ENCODE assay signal across 24 cellular contexts in genomic region chr9:131113655-131114563, GRCh38. TPM values are rescaled to one million over a fixed set of nuclear protein-coding genes. Genes with fewer than 3 reads are reported as not detected.
DNase-seq lines count a peak whose midpoint lies in the region; TF ChIP-seq lines count a peak whose summit lies in the region.
"Had no signal": no experiment of that assay in that cellular context is flagged by ENCODE, and none has a peak within 500 bp of the region (broad histone marks: within the 10 kb centered on the region; RNA-seq: fewer than 3 reads in every experiment).

No MANE protein-coding gene starts in this region.

- in situ Hi-C loops in mammary epithelial cell (cut with MboI; ENCODE audit: low sequenced_read_pairs in 2 of 2) = no loop called here

- no peak overlapping the region for H2BK15ac ChIP-seq in mesendoderm (replicated peaks; ENCODE audit: low read depth)

- H3K36me3 Mint-ChIP-seq in nephron (ENCODE audit: low read depth) = peaks cover 20% of the 10 kb centered on the region
- H3K36me3 Mint-ChIP-seq in Calu3 (ENCODE audit: insufficient read depth, unreplicated experiment) = no peaks in the 10 kb centered on the region
- H3K36me3 Mint-ChIP-seq: CD4-positive, CD25-positive, alpha-beta regulatory T cell; natural killer cell treated with Interleukin-12 subunit alpha and Interleukin-12 subunit beta and Interleukin-15 and Interleukin-18, amount 100 ng/mL, for 72 hours; stimulated activated naive B cell treated with anti-CD40 and anti-IgM and Interleukin-4, amounts not matched to agents 10 μg/mL and 1 μg/mL and 100 μg/mL, for 72 hours had no signal

- no peak overlapping the region for H3K4ac ChIP-seq in mesendoderm (ENCODE audit: low read depth, low read length)

- no peaks in the 10 kb centered on the region for H3K27me3 Mint-ChIP-seq in nephron (ENCODE audit: low read depth)
- no peaks in the 10 kb centered on the region for H3K27me3 Mint-ChIP-seq in Calu3 (ENCODE audit: unreplicated experiment)

- no peaks in the 10 kb centered on the region for H3K79me1 ChIP-seq in mesendoderm (ENCODE audit: low read length)

- H3K27ac Mint-ChIP-seq in nephron (peak overlapping the region in 2 of 3 experiments; percentile 33 to 70), Calu3 (ENCODE audit: unreplicated experiment) (no peak overlapping the region)
- H3K27ac Mint-ChIP-seq: activated CD4-positive, alpha-beta T cell treated with anti-CD3 and anti-CD28 coated beads, Interleukin-2, amount 10 ng/mL, durations not matched to agents 24 days and 14 days; activated T-cell treated with anti-CD3 and anti-CD28 coated beads, Interleukin-2, amount 50 U/mL, for 24 hours; CD4-positive, CD25-positive, alpha-beta regulatory T cell; natural killer cell treated with Interleukin-12 subunit alpha and Interleukin-12 subunit beta and Interleukin-15 and Interleukin-18, amount 100 ng/mL, for 72 hours; stimulated activated naive B cell treated with anti-CD40 and anti-IgM and Interleukin-4, amounts not matched to agents 10 μg/mL and 1 μg/mL and 100 μg/mL, for 72 hours had no signal

- no peak overlapping the region for H2AK5ac ChIP-seq in mesendoderm (ENCODE audit: low read length)

- no peak overlapping the region for H3K18ac ChIP-seq in mesendoderm (ENCODE audit: low read length)

- DNase-seq in H7 = peak; percentile 43
- no peak for DNase-seq in mammary epithelial cell
- DNase-seq in Calu3 = no peak
- DNase-seq in mesendoderm = no peak
- no peak for DNase-seq in T1000 (lab: John Stamatoyannopoulos, UW)
- DNase-seq: activated CD4-positive, alpha-beta T cell treated with anti-CD3 and anti-CD28 coated beads, Interleukin-2, amount 10 ng/mL, durations not matched to agents 24 days and 14 days; activated gamma-delta T cell; activated T-cell treated with anti-CD3 and anti-CD28 coated beads, Interleukin-2, amount 50 U/mL, for 24 hours; CD4-positive, CD25-positive, alpha-beta regulatory T cell; KBM-7; left lung; MM.1S; NCI-H1436; NCI-H446 treated with DMSO at 0.1 percent for 48 hours; Right ventricle myocardium superior; stimulated activated CD4-positive, alpha-beta T cell treated with anti-CD3 and anti-CD28 coated beads, Interleukin-15, amount 100 ng/mL, for 24 hours; stimulated activated naive B cell treated with anti-CD40 and anti-IgM and Interleukin-4, amounts not matched to agents 10 μg/mL and 1 μg/mL and 100 μg/mL, for 72 hours; testis; uterus; WERI-Rb-1 had no signal

- H4K8ac ChIP-seq in mesendoderm (ENCODE audit: low read depth, low read length) = no peak overlapping the region

- no peaks in the 10 kb centered on the region for H3K9me3 ChIP-seq in mammary epithelial cell (replicated peaks; ENCODE audit: insufficient read depth, low read length)
- H3K9me3 ChIP-seq: left lung, testis, uterus had no signal

- H3K27ac ChIP-seq in mammary epithelial cell (ENCODE audit: insufficient read depth, low read depth, low read length) (no peak overlapping the region), temporal lobe (ENCODE audit: low read depth, low read length) (peak overlapping the region; percentile 17), mesendoderm (ENCODE audit: low read depth, low read length) (no peak overlapping the region)
- H3K27ac ChIP-seq: left lung, testis, uterus, WERI-Rb-1 had no signal

- dilution Hi-C loops in mammary epithelial cell (cut with HindIII; ENCODE audit: low sequenced_read_pairs) = no loop called here

- BruUV-seq in mammary epithelial cell (replicated peaks; lab: Mats Ljungman, UMichigan) (no TSS peak), Calu3 (replicated peaks; lab: Mats Ljungman, UMichigan) (no TSS peak)

- no peak overlapping the region for H3K56ac ChIP-seq in mesendoderm (ENCODE audit: low read length)

- CTCF ChIA-PET in mammary epithelial cell (lab: Charles Lee; ENCODE audit: low non-redundant PET) (no interaction called here), Calu3 (lab: Charles Lee) (interaction anchor here (0.6 kb wide), 1 partner anchor 202 kb away, joined by 6 read pairs; no protein-coding TSS in a partner anchor)

- no peaks in the 10 kb centered on the region for H3K79me2 ChIP-seq in mammary epithelial cell (ENCODE audit: insufficient read depth, low read length)
- H3K79me2 ChIP-seq in mesendoderm (ENCODE audit: control insufficient read depth, insufficient read depth, low read length) = no peaks in the 10 kb centered on the region

- intact Hi-C loops in mammary epithelial cell (cut with micrococcal nuclease) = loop anchor here (5.0 kb wide), 1 partner anchor 57 kb away; no protein-coding TSS in a partner anchor
- intact Hi-C loops in Calu3 (cut with micrococcal nuclease; ENCODE audit: unreplicated experiment) = no loop called here

- H3K4me2 ChIP-seq in mammary epithelial cell (ENCODE audit: insufficient read depth, low read depth, low read length) = no peak overlapping the region
- H3K4me2 ChIP-seq in mesendoderm (ENCODE audit: low read length) = no peak overlapping the region

- no peak overlapping the region for H4K5ac ChIP-seq in mesendoderm (ENCODE audit: low read length)

- peak overlapping the region; percentile 38 for H2AFZ ChIP-seq in mammary epithelial cell (ENCODE audit: low read depth, low read length)

- H3K36me3 ChIP-seq in H7 (replicated peaks; ENCODE audit: control insufficient read depth, insufficient read depth, low read length) (peaks cover 9% of the 10 kb centered on the region), mammary epithelial cell (ENCODE audit: insufficient read depth, low read length) (no peaks in the 10 kb centered on the region), mesendoderm (ENCODE audit: control insufficient read depth, insufficient read depth, low read length) (peaks cover 2% of the 10 kb centered on the region)
- H3K36me3 ChIP-seq: left lung, uterus had no signal

- no peak overlapping the region for H2BK5ac ChIP-seq in mesendoderm (ENCODE audit: low read length)

- H3K27me3 ChIP-seq in H7 (ENCODE audit: control insufficient read depth, insufficient read depth, low read length) = no peaks in the 10 kb centered on the region
- H3K27me3 ChIP-seq in mammary epithelial cell (ENCODE audit: insufficient read depth, low read length) = no peaks in the 10 kb centered on the region
- H3K27me3 ChIP-seq in mesendoderm (ENCODE audit: insufficient read depth, low read length, poor library complexity) = no peaks in the 10 kb centered on the region
- H3K27me3 ChIP-seq: testis, uterus had no signal

- TF ChIP-seq CTCF in mammary epithelial cell (conservative IDR thresholded peaks at IDR 0.05 in 1 of 2, IDR thresholded peaks at IDR 0.05 in 1 of 2; ENCODE audit: extremely low read depth in 1 of 2, insufficient read depth in 1 of 2, low read depth in 1 of 2, low read length in 2 of 2) (no peak), nephron (IDR thresholded peaks at IDR 0.05; ENCODE audit: unreplicated experiment in 3 of 3) (no peak), Calu3 (IDR thresholded peaks at IDR 0.05; ENCODE audit: unreplicated experiment) (no peak)

- no peaks in the 10 kb centered on the region for H4K20me1 ChIP-seq in mammary epithelial cell (ENCODE audit: insufficient read depth, low read length)

- 74% methylated on average over 13 of the region's 16 CpGs for WGBS in mammary epithelial cell (ENCODE audit: low coverage, missing lambda C conversion rate)
- WGBS in mesendoderm (ENCODE audit: extremely low coverage, insufficient coverage, low lambda C conversion rate) = no CpG with 5 or more reads among the region's 16 CpGs

- no peak overlapping the region for H3K4me3 Mint-ChIP-seq in nephron
- H3K4me3 Mint-ChIP-seq in Calu3 (ENCODE audit: low read depth, unreplicated experiment) = no peak overlapping the region
- H3K4me3 Mint-ChIP-seq: activated CD4-positive, alpha-beta T cell treated with anti-CD3 and anti-CD28 coated beads, Interleukin-2, amount 10 ng/mL, durations not matched to agents 24 days and 14 days; activated T-cell treated with anti-CD3 and anti-CD28 coated beads, Interleukin-2, amount 50 U/mL, for 24 hours; CD4-positive, CD25-positive, alpha-beta regulatory T cell; natural killer cell treated with Interleukin-12 subunit alpha and Interleukin-12 subunit beta and Interleukin-15 and Interleukin-18, amount 100 ng/mL, for 72 hours; stimulated activated naive B cell treated with anti-CD40 and anti-IgM and Interleukin-4, amounts not matched to agents 10 μg/mL and 1 μg/mL and 100 μg/mL, for 72 hours had no signal

- no peak overlapping the region for H2BK120ac ChIP-seq in mesendoderm (ENCODE audit: low read depth, low read length)

- no peak overlapping the region for H3K4me3 ChIP-seq in H7 (ENCODE audit: insufficient read depth, low read depth, low read length)
- no peak overlapping the region for H3K4me3 ChIP-seq in mammary epithelial cell (replicated peaks in 1 of 3; ENCODE audit: insufficient read depth in 1 of 3, low read depth in 2 of 3, low read length in 3 of 3)
- no peak overlapping the region for H3K4me3 ChIP-seq in mesendoderm (ENCODE audit: low read length)
- H3K4me3 ChIP-seq: left lung, testis, uterus had no signal

- H3K4me1 Mint-ChIP-seq in nephron (no peaks in the 10 kb centered on the region), Calu3 (ENCODE audit: low read depth, unreplicated experiment) (no peaks in the 10 kb centered on the region)
- H3K4me1 Mint-ChIP-seq: activated CD4-positive, alpha-beta T cell treated with anti-CD3 and anti-CD28 coated beads, Interleukin-2, amount 10 ng/mL, durations not matched to agents 24 days and 14 days; CD4-positive, CD25-positive, alpha-beta regulatory T cell; stimulated activated naive B cell treated with anti-CD40 and anti-IgM and Interleukin-4, amounts not matched to agents 10 μg/mL and 1 μg/mL and 100 μg/mL, for 72 hours had no signal

- H3K9me3 Mint-ChIP-seq in nephron = no peaks in the 10 kb centered on the region
- H3K9me3 Mint-ChIP-seq in Calu3 (ENCODE audit: low read depth, unreplicated experiment) = no peaks in the 10 kb centered on the region
- H3K9me3 Mint-ChIP-seq: activated CD4-positive, alpha-beta T cell treated with anti-CD3 and anti-CD28 coated beads, Interleukin-2, amount 10 ng/mL, durations not matched to agents 24 days and 14 days; activated T-cell treated with anti-CD3 and anti-CD28 coated beads, Interleukin-2, amount 50 U/mL, for 24 hours; natural killer cell treated with Interleukin-12 subunit alpha and Interleukin-12 subunit beta and Interleukin-15 and Interleukin-18, amount 100 ng/mL, for 72 hours; stimulated activated naive B cell treated with anti-CD40 and anti-IgM and Interleukin-4, amounts not matched to agents 10 μg/mL and 1 μg/mL and 100 μg/mL, for 72 hours had no signal

- H3K4me1 ChIP-seq in mammary epithelial cell (ENCODE audit: insufficient read depth, low read length) = peaks cover 15% of the 10 kb centered on the region
- no peaks in the 10 kb centered on the region for H3K4me1 ChIP-seq in mesendoderm (ENCODE audit: control insufficient read depth, low read depth, low read length)
- H3K4me1 ChIP-seq: testis, uterus had no signal

- no peak overlapping the region for H3K23ac ChIP-seq in mesendoderm (ENCODE audit: low read length)

- H3K9ac ChIP-seq in mammary epithelial cell (ENCODE audit: insufficient read depth, low read length) (no peak overlapping the region), mesendoderm (ENCODE audit: low read length) (no peak overlapping the region)

RNA-seq across cellular contexts. Expression of gene NUP214, which starts 11.5 kb away (rescaled TPM):
- 20.6 and 26.5 TPM in 2 replicates for total RNA-seq in H7 (2014; rRNA removed; shearing (Covaris generic))
- total RNA-seq in mammary epithelial cell (10 to 100 TPM; 17.2 to 42.5 TPM), temporal lobe (14.8 TPM), Calu3 (2022) (47.6 and 50.0 TPM in 2 replicates)
- polyA plus RNA-seq in mammary epithelial cell = 5.8 TPM
- polyA minus RNA-seq in mammary epithelial cell = 66.7 TPM
- 19.6 TPM for polyA plus RNA-seq in mesendoderm (2013, experiment 1 of 2)
- polyA plus RNA-seq in mesendoderm (2013, experiment 2 of 2) = 18.6 TPM

RNA-seq across cellular contexts. Expression of gene AIF1L, which starts 17.6 kb away (rescaled TPM):
- total RNA-seq in H7 (2014; rRNA removed; shearing (Covaris generic)) = 93.3 and 97.2 TPM in 2 replicates
- total RNA-seq in mammary epithelial cell = 10 to 100 TPM in 1 of 2 donors, 1 to 10 TPM in 1; 5.2 to 10.7 TPM
- 5.8 TPM for polyA plus RNA-seq in mammary epithelial cell
- polyA minus RNA-seq in mammary epithelial cell = 10.3 TPM
- 14.0 TPM for total RNA-seq in temporal lobe
- 24.3 and 27.2 TPM in 2 replicates for total RNA-seq in Calu3 (2022)
- 68.2 TPM for polyA plus RNA-seq in mesendoderm (2013, experiment 1 of 2)
- 71.4 TPM for polyA plus RNA-seq in mesendoderm (2013, experiment 2 of 2)
- total RNA-seq: natural killer cell treated with Interleukin-12 subunit alpha and Interleukin-12 subunit beta and Interleukin-15 and Interleukin-18, amount 100 ng/mL, for 72 hours; OCI-LY7 had no signal
- polyA plus RNA-seq: CD4-positive, CD25-positive, alpha-beta regulatory T cell had no signal
